In the genomic region with DNA sequence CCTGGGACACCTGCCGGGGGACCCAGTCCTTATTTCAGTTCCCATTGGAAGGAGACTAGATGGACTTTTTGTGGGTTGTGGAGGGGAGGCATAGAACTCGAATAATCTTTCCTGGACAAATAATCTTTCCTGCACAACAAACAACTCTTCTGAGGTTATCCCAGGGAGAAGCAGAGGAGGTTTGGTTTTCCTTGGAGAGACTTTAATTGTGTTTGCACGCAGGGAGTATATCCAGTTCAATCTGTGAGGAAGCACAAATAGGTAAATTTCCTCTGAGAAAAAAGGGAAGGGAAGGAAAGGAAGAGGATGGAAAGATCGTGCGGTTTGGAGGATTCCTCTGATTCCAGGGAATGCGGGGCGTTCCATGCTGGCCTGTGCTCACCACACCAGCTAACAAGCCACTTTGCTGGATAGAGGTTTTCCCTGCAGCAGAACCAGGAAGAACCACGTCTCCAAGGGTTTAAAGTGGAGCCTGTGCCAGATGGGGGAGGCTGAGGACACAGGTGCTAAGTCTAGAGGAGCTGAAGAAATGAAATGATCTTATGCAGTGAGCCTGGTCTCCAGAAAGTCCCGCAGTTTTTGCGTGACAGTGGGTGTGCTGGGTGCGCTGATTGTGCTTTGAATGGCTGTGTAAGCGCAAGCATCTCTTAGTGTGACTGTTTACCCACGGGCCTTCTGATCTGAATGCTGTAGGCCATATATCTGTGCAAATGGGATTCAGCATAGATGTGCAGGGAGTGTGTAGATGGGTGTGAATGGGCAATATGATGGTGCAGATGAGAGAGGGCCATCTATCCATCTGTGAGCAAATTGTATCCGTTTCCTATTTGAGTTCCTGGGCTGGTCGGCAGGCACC, we compare ENCODE assay signal across 2 cellular contexts.
A peak's percentile ranks its signal among the peaks of the same experiment; 100 is the strongest.
TF ChIP-seq lines count a peak whose summit lies in the region.

No MANE protein-coding gene starts in this region.

TF ChIP-seq in H1, 55 proteins besides CTCF, POLR2A, EP300 and RAD21:
- 0 out of 2 replicates have a peak, but pooled peaks have one; percentile 18 for TF ChIP-seq TEAD4 (IDR thresholded peaks at IDR 0.05; ENCODE audit: low read depth, low read length)
- no peak for TF ChIP-seq GTF2F1 (IDR thresholded peaks at IDR 0.05; ENCODE audit: borderline replicate concordance, low read depth, low read length)
- peak; percentile 70; the same call in 1 of the 2 replicates for TF ChIP-seq SUZ12 (IDR thresholded peaks at IDR 0.05; ENCODE audit: low read length)
- TF ChIP-seq, protein P1, sequence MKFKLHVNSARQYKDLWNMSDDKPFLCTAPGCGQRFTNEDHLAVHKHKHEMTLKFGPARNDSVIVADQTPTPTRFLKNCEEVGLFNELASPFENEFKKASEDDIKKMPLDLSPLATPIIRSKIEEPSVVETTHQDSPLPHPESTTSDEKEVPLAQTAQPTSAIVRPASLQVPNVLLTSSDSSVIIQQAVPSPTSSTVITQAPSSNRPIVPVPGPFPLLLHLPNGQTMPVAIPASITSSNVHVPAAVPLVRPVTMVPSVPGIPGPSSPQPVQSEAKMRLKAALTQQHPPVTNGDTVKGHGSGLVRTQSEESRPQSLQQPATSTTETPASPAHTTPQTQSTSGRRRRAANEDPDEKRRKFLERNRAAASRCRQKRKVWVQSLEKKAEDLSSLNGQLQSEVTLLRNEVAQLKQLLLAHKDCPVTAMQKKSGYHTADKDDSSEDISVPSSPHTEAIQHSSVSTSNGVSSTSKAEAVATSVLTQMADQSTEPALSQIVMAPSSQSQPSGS (IDR thresholded peaks at IDR 0.05; ENCODE audit: low read length): no peak
- TF ChIP-seq CBX8 (IDR thresholded peaks at IDR 0.05; ENCODE audit: borderline replicate concordance, low read depth, low read length): peak; percentile 75; the same call in 1 of the 2 replicates
- TF ChIP-seq POLR2AphosphoS5 (IDR thresholded peaks at IDR 0.05; ENCODE audit: low read depth, low read length): no peak
- no peak for TF ChIP-seq ASH2L (IDR thresholded peaks at IDR 0.05; ENCODE audit: low read length)
- peak; percentile 82 for TF ChIP-seq EZH2 (IDR thresholded peaks at IDR 0.05; ENCODE audit: low read depth, low read length, severe bottlenecking)
- TF ChIP-seq RNF2 (IDR thresholded peaks at IDR 0.05; ENCODE audit: borderline replicate concordance, low read depth, low read length, missing control alignments, poor library complexity, severe bottlenecking): peak; percentile 75

TF ChIP-seq in neural cell, 6 proteins besides CTCF, POLR2A, EP300 and RAD21:
- TF ChIP-seq EZH2 (IDR thresholded peaks at IDR 0.05; ENCODE audit: borderline replicate concordance, insufficient read depth, low read length, poor library complexity, severe bottlenecking): peak; percentile 47
- TF ChIP-seq SMC3 (conservative IDR thresholded peaks at IDR 0.05; ENCODE audit: poor library complexity): no peak
- TF ChIP-seq MXI1 (conservative IDR thresholded peaks at IDR 0.05; ENCODE audit: poor library complexity, severe bottlenecking): no peak
